13 cellular contexts compared by ENCODE assay signal in the genomic region with DNA sequence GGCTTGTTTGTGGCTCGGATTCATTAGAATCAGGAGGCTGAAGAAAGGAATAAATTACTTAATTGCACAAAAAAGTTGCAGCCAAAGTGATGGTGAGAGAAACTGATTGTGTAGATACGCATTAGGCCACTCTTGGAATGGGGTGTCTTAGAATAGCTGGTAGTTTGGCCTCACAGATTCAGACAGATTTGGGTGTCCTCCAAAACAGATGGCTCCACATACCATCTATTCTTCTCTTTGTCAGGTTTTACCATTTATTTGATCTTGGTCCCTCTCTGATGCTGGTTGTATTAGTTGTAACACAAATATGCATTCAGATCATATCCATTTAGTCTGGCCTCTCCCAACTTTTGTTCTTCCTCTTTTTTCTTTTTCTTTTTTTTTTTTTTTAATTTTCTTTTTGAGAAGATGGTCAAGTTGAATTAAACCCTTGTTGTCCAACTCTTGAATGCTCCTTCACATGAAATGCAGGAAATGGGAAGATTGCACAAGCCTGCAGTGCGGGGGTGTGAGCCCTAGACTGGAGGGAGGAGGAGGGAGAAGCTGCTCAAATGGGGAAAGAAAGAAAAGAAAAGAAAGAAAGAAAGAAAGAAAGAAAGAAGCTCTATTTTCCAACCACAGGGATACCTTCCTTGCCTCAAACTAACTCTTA.
DNase-seq lines count a peak whose midpoint lies in the region; ATAC-seq and TF ChIP-seq lines count a peak whose summit lies in the region.
"Had no signal": no experiment of that assay in that cellular context is flagged by ENCODE, and none has a peak within 500 bp of the region (broad histone marks: within the 10 kb centered on the region; RNA-seq: fewer than 3 reads in every experiment).

No MANE protein-coding gene starts in this region.

- BruUV-seq in Caco-2 (replicated peaks; lab: Mats Ljungman, UMichigan): no TSS peak

- POLR2A ChIA-PET in Caco-2 (lab: Charles Lee): no interaction called here
- POLR2A ChIA-PET in GM10248 (lab: Yijun Ruan, JAX): no interaction called here

- intact Hi-C loops in Caco-2 (cut with micrococcal nuclease; ENCODE audit: unreplicated experiment): no loop called here

- H3K27me3 Mint-ChIP-seq in Caco-2 (ENCODE audit: insufficient read depth, unreplicated experiment): no peaks in the 10 kb centered on the region

- no peak for DNase-seq in Caco-2
- peak; percentile 41 for DNase-seq in NCI-H446 treated with DMSO at 0.1 percent for 48 hours (lab: John Stamatoyannopoulos, UW)
- DNase-seq in epithelial cell of esophagus (ENCODE audit: low read depth): peak; percentile 36
- no peak for DNase-seq in omental fat pad (ENCODE audit: low spot score)
- no peak for DNase-seq in NCI-H2171 (lab: John Stamatoyannopoulos, UW)
- DNase-seq in NCI-H748 (lab: John Stamatoyannopoulos, UW; ENCODE audit: unreplicated experiment): no peak
- DNase-seq in GM10248 (ENCODE audit: extremely low spot score): no peak
- DNase-seq: DND-41, kidney, NCI-H1105, SW 1271 had no signal

- H3K4me3 ChIP-seq in Caco-2 (ENCODE audit: low read depth, low read length): no peak overlapping the region
- no peak overlapping the region for H3K4me3 ChIP-seq in epithelial cell of esophagus (ENCODE audit: low read length)
- H3K4me3 ChIP-seq: coronary artery had no signal

- H3K4me1 ChIP-seq in Caco-2: 0 out of 2 replicates have a peak, but pooled peaks cover 3% of the 10 kb centered on the region

- H3K27me3 ChIP-seq in Caco-2 (replicated peaks; ENCODE audit: control insufficient read depth, insufficient read depth, low read length): no peaks in the 10 kb centered on the region

- no peaks in the 10 kb centered on the region for H3K36me3 ChIP-seq in Caco-2 (ENCODE audit: control insufficient read depth, insufficient read depth, low read length)

- peak overlapping the region; percentile 18 for H3K27ac Mint-ChIP-seq in Caco-2 (ENCODE audit: unreplicated experiment)

- no peak overlapping the region for H3K4me3 Mint-ChIP-seq in Caco-2 (ENCODE audit: unreplicated experiment)

- H3K36me3 Mint-ChIP-seq in Caco-2 (ENCODE audit: insufficient read depth, unreplicated experiment): no peaks in the 10 kb centered on the region

- TF ChIP-seq CTCF in Caco-2 (IDR thresholded peaks at IDR 0.05; ENCODE audit: insufficient read depth in 1 of 2, low read depth in 1 of 2, low read length in 1 of 2, severe bottlenecking in 1 of 2, unreplicated experiment in 1 of 2): no peak
- no peak for TF ChIP-seq CTCF in epithelial cell of esophagus (IDR thresholded peaks at IDR 0.05; ENCODE audit: insufficient read depth, low read depth, low read length, missing control alignments)
- no peak for TF ChIP-seq CTCF in omental fat pad (IDR thresholded peaks at IDR 0.05)
- TF ChIP-seq CTCF in GM10248 (IDR thresholded peaks at IDR 0.05; ENCODE audit: control extremely low read depth, extremely low read depth, low read depth, missing control alignments): no peak

- ATAC-seq in omental fat pad (ENCODE audit: low FRiP score) (peak; percentile 27), GM21367 (IDR thresholded peaks at IDR 0.05; ENCODE audit: unreplicated experiment) (no peak)

- CTCF ChIA-PET in Caco-2 (lab: Charles Lee): no interaction called here
- CTCF ChIA-PET in GM10248 (lab: Yijun Ruan, JAX): interaction anchor here (1.4 kb wide), 1 partner anchor 10 kb away, joined by 3 read pairs; no protein-coding TSS in a partner anchor

- H3K4me1 Mint-ChIP-seq in Caco-2 (ENCODE audit: low read depth, unreplicated experiment): peaks cover 10% of the 10 kb centered on the region

- no peaks in the 10 kb centered on the region for H3K9me3 Mint-ChIP-seq in Caco-2 (ENCODE audit: unreplicated experiment)

- no peaks in the 10 kb centered on the region for H3K9me3 ChIP-seq in Caco-2

Comparison
In these comparisons a context has a peak if more than half of its experiments do, and no peak if none do; other contexts are left out.
1. DNase-seq: peak in NCI-H446 treated with DMSO at 0.1 percent for 48 hours (single experiment) and epithelial cell of esophagus (single experiment); none in Caco-2 (0 of 2), omental fat pad (single experiment), NCI-H2171 (single experiment), NCI-H748 (single experiment) and GM10248 (single experiment).